37 cellular contexts compared by ENCODE assay signal in the genomic region with DNA sequence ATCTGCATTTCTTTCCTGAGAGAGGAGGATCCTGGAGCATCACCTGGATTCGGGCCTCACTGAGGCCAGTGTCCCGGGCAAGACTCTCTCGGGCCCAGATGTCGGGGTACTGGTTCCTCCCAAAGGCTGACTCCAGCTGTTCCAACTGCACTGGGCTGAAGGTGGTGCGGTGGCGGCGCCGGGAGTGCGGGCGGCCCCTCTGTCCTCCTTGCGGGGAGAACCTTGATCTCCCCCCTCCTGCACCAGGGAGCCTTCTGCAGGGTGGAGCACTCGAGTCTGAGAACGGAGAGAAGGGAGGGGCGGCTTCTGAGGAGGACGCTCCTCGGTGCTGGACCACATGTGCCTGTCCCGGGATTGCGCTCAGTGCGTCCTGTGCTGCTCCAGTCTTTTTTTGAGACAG. TPM values are rescaled to one million over a fixed set of nuclear protein-coding genes. Genes with fewer than 3 reads are reported as not detected.
"Had no signal": no experiment of that assay in that cellular context is flagged by ENCODE, and none has a peak within 500 bp of the region (broad histone marks: within the 10 kb centered on the region; RNA-seq: fewer than 3 reads in every experiment).

No MANE protein-coding gene starts in this region.

- H3K4me3 ChIP-seq: esophagus squamous epithelium, gastroesophageal sphincter had no signal

- H3K9me3 Mint-ChIP-seq: activated B cell treated with CpG ODN at 0.5 μM for 24 hours; activated CD4-positive, alpha-beta memory T cell treated with anti-CD3 and anti-CD28 coated beads, Interleukin-2, amount 10 ng/mL, durations not matched to agents 7 days and 5 days; activated T-cell treated with anti-CD3 and anti-CD28 coated beads, Interleukin-2, amount 50 U/mL, for 24 hours; activated T-cell treated with anti-CD3 and anti-CD28 coated beads, Interleukin-2, amount 50 U/mL, for 72 hours; effector memory CD8-positive, alpha-beta T cell; T-helper 2 cell treated with Interferon-gamma antibody and Interleukin-4, amounts not matched to agents 5 μg/mL and 100 μg/mL, for 36 hours had no signal

- H3K9me3 ChIP-seq: esophagus squamous epithelium, gastroesophageal sphincter had no signal

- ATAC-seq: activated CD4-positive, CD25-positive, alpha-beta regulatory T cell treated with anti-CD3 and anti-CD28 coated beads, Interleukin-2, amount 50 U/mL, for 24 hours; activated T-cell treated with anti-CD3 and anti-CD28 coated beads, Interleukin-2, amount 50 U/mL, for 72 hours; effector memory CD8-positive, alpha-beta T cell; gastroesophageal sphincter; T-helper 17 cell had no signal

- H3K4me3 Mint-ChIP-seq: activated B cell treated with CpG ODN at 0.5 μM for 24 hours; activated CD4-positive, alpha-beta memory T cell treated with anti-CD3 and anti-CD28 coated beads, Interleukin-2, amount 10 ng/mL, durations not matched to agents 7 days and 5 days; activated naive CD8-positive, alpha-beta T cell; activated T-cell treated with anti-CD3 and anti-CD28 coated beads, Interleukin-2, amount 50 U/mL, for 24 hours; activated T-cell treated with anti-CD3 and anti-CD28 coated beads, Interleukin-2, amount 50 U/mL, for 72 hours; effector memory CD8-positive, alpha-beta T cell; T-helper 17 cell; T-helper 2 cell treated with Interferon-gamma antibody and Interleukin-4, amounts not matched to agents 5 μg/mL and 100 μg/mL, for 36 hours had no signal

- H3K36me3 Mint-ChIP-seq: activated naive CD8-positive, alpha-beta T cell had no signal

- H3K27me3 ChIP-seq: brain microvascular endothelial cell had no signal

- DNase-seq: activated B cell treated with CpG ODN at 0.5 μM for 24 hours; activated CD4-positive, alpha-beta memory T cell treated with anti-CD3 and anti-CD28 coated beads, Interleukin-2, amount 10 ng/mL, durations not matched to agents 7 days and 5 days; activated CD4-positive, alpha-beta T cell treated with anti-CD3 and anti-CD28 coated beads for 48 hours; activated CD8-positive, alpha-beta memory T cell treated with anti-CD3 and anti-CD28 coated beads, Interleukin-2, amount 50 U/mL, for 48 hours; activated effector memory CD4-positive, alpha-beta T cell treated with Interleukin-2 at 50 U/mL for 16 hours; activated gamma-delta T cell treated with Interleukin-2 at 50 U/mL for 16 hours; activated naive CD4-positive, alpha-beta T cell treated with anti-CD3 and anti-CD28 coated beads, Interleukin-2, amount 50 U/mL, for 16 hours; activated naive CD4-positive, alpha-beta T cell treated with Interleukin-2 at 50 U/mL for 16 hours; activated T-cell treated with anti-CD3 and anti-CD28 coated beads for 4 hours; activated T-cell treated with anti-CD3 and anti-CD28 coated beads, Interleukin-2, amount 50 U/mL, for 24 hours; activated T-cell treated with anti-CD3 and anti-CD28 coated beads, Interleukin-2, amount 50 U/mL, for 72 hours; amniotic stem cell; anterior cingulate cortex; brain microvascular endothelial cell; cortex of kidney; dermis blood vessel endothelial cell; effector CD4-positive, alpha-beta T cell; effector memory CD8-positive, alpha-beta T cell; erythroblast; esophagus squamous epithelium; foreskin melanocyte; head of caudate nucleus; T-helper 1 cell; T-helper 17 cell; T1000; WERI-Rb-1 had no signal

- H3K27ac ChIP-seq: brain microvascular endothelial cell, esophagus squamous epithelium, gastroesophageal sphincter, WERI-Rb-1 had no signal

- H3K36me3 ChIP-seq: brain microvascular endothelial cell, esophagus squamous epithelium, gastroesophageal sphincter, WERI-Rb-1 had no signal

- H3K27ac Mint-ChIP-seq: activated B cell treated with CpG ODN at 0.5 μM for 24 hours; activated CD4-positive, alpha-beta memory T cell treated with anti-CD3 and anti-CD28 coated beads, Interleukin-2, amount 10 ng/mL, durations not matched to agents 7 days and 5 days; activated naive CD8-positive, alpha-beta T cell; activated T-cell treated with anti-CD3 and anti-CD28 coated beads, Interleukin-2, amount 50 U/mL, for 24 hours; activated T-cell treated with anti-CD3 and anti-CD28 coated beads, Interleukin-2, amount 50 U/mL, for 72 hours; effector memory CD8-positive, alpha-beta T cell; T-helper 17 cell; T-helper 2 cell treated with Interferon-gamma antibody and Interleukin-4, amounts not matched to agents 5 μg/mL and 100 μg/mL, for 36 hours had no signal

- H3K4me1 ChIP-seq: esophagus squamous epithelium, gastroesophageal sphincter had no signal

- H3K4me1 Mint-ChIP-seq: activated B cell treated with CpG ODN at 0.5 μM for 24 hours; activated CD4-positive, alpha-beta memory T cell treated with anti-CD3 and anti-CD28 coated beads, Interleukin-2, amount 10 ng/mL, durations not matched to agents 7 days and 5 days had no signal

RNA-seq across cellular contexts. Expression of a gene that starts 2.0 kb away (rescaled TPM):
- total RNA-seq: activated B cell treated with CpG ODN at 0.5 μM for 24 hours; activated CD4-positive, alpha-beta memory T cell treated with anti-CD3 and anti-CD28 coated beads, Interleukin-2, amount 10 ng/mL, durations not matched to agents 7 days and 5 days; activated T-cell treated with anti-CD3 and anti-CD28 coated beads, Interleukin-2, amount 50 U/mL, for 72 hours; astrocyte; bronchial epithelial cell; cardiac septum; chondrocyte; dermis blood vessel endothelial cell; esophagus squamous epithelium; fibroblast of lung; fibroblast of villous mesenchyme; gastroesophageal sphincter; T-helper 17 cell had no signal
- polyA plus RNA-seq: adipose tissue, fibroblast of lung had no signal
